In the genomic region with DNA sequence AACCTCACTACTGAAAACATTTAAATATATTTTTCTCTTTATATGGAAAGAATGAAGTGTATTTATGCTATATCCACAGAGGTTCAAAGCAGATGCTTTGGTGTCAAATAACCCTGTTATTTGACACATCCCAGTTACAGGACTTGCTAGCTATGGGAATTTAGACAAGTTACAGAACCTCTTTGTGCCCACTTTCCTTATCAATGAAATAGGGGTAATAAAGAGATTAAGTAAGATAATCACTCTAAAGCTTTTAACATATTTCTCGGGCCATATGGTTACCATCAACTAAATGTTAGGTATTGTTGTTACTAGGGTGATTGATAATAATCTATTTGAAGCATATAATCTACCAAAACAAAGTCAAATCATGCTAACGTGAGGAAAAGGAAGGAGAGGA, we compare ENCODE assay signal across 1 cellular context.
TF ChIP-seq lines count a peak whose summit lies in the region.

No MANE protein-coding gene starts in this region.

TF ChIP-seq in GM23338, 12 proteins besides CTCF, POLR2A, EP300 and RAD21 (continued from another document):
- TF ChIP-seq ZNF462 (CRISPR knock-in tag; IDR thresholded peaks at IDR 0.05), result no peak
- TF ChIP-seq ZNF114 (CRISPR knock-in tag; IDR thresholded peaks at IDR 0.05), result no peak
- no peak for TF ChIP-seq NANOG (IDR thresholded peaks at IDR 0.05; ENCODE audit: borderline replicate concordance)
- TF ChIP-seq JUNB (IDR thresholded peaks at IDR 0.05; ENCODE audit: unreplicated experiment), result no peak
- no peak for TF ChIP-seq STAT1 (IDR thresholded peaks at IDR 0.05; ENCODE audit: unreplicated experiment)
- no peak for TF ChIP-seq EZH2 (IDR thresholded peaks at IDR 0.05; ENCODE audit: low read depth, unreplicated experiment)
- no peak for TF ChIP-seq ZNF331 (CRISPR knock-in tag; IDR thresholded peaks at IDR 0.05; ENCODE audit: low read depth)
- TF ChIP-seq, protein P1, sequence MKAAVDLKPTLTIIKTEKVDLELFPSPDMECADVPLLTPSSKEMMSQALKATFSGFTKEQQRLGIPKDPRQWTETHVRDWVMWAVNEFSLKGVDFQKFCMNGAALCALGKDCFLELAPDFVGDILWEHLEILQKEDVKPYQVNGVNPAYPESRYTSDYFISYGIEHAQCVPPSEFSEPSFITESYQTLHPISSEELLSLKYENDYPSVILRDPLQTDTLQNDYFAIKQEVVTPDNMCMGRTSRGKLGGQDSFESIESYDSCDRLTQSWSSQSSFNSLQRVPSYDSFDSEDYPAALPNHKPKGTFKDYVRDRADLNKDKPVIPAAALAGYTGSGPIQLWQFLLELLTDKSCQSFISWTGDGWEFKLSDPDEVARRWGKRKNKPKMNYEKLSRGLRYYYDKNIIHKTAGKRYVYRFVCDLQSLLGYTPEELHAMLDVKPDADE (IDR thresholded peaks at IDR 0.05), result no peak
- TF ChIP-seq CREB1 (CRISPR knock-in tag; IDR thresholded peaks at IDR 0.05; ENCODE audit: low read depth), result no peak
- TF ChIP-seq POLR2AphosphoS5 (IDR thresholded peaks at IDR 0.05; ENCODE audit: low read depth), result no peak
- TF ChIP-seq EZH2phosphoT487 (IDR thresholded peaks at IDR 0.05; ENCODE audit: unreplicated experiment), result no peak
